Comparison of ENCODE assay signal across 16 cellular contexts in the genomic region with DNA sequence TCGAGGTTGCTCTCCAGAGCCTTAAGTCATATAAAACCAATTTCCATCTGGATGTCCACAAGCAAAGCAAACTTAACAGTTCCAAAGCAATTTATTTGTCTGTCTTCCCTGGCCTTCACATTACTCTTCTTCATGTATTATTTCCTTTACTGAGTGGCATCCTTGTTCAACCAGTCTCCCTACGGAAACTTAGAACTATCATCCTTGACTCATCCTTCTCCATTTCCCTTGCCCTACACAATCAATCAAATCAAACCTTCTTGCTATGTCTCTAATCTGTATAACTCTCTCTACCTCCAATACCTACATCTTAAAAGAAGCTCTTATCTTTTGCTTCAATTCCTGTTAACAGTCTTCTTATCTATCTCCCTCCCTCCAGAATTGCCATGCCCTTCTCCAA. TPM values are rescaled to one million over a fixed set of nuclear protein-coding genes. Genes with fewer than 3 reads are reported as not detected.
DNase-seq lines count a peak whose midpoint lies in the region; ATAC-seq, FAIRE-seq and TF ChIP-seq lines count a peak whose summit lies in the region.
"Had no signal": no experiment of that assay in that cellular context is flagged by ENCODE, and none has a peak within 500 bp of the region (broad histone marks: within the 10 kb centered on the region; RNA-seq: fewer than 3 reads in every experiment).

No MANE protein-coding gene starts in this region.

- no peak overlapping the region for H3K9ac ChIP-seq in IMR-90 (ENCODE audit: low read depth, low read length)

- FAIRE-seq in urothelium cell line (lab: Jason Lieb, UNC) = no peak

- H3K9me3 ChIP-seq in IMR-90 (ENCODE audit: control insufficient read depth, insufficient read depth, low read length) = no peaks in the 10 kb centered on the region
- no peaks in the 10 kb centered on the region for H3K9me3 ChIP-seq in right lobe of liver

- H4K8ac ChIP-seq in IMR-90 (ENCODE audit: low read depth in 2 of 2, low read length in 2 of 2) = no peak overlapping the region

- no peak overlapping the region for H3K18ac ChIP-seq in IMR-90 (ENCODE audit: low read depth, low read length)

- H3K4me1 Mint-ChIP-seq in central memory CD8-positive, alpha-beta T cell = peaks cover 65% of the 10 kb centered on the region
- peaks cover 43 to 62% (median 60%) of the 10 kb centered on the region in 3 donors for H3K4me1 Mint-ChIP-seq in naive B cell

- no peak for DNase-seq in IMR-90
- no peak for DNase-seq in central memory CD8-positive, alpha-beta T cell (ENCODE audit: low spot score in 2 of 2)
- no peak for DNase-seq in naive B cell
- DNase-seq in urothelium cell line (ENCODE audit: low spot score) = no peak
- no peak for DNase-seq in right lobe of liver
- no peak for DNase-seq in dermis blood vessel endothelial cell
- DNase-seq: activated CD4-positive, alpha-beta T cell treated with anti-CD3 and anti-CD28 coated beads for 1 hour; activated CD8-positive, alpha-beta memory T cell treated with anti-CD3 and anti-CD28 coated beads, Interleukin-2, amount 10 ng/mL, durations not matched to agents 7 days and 5 days; activated effector memory CD4-positive, alpha-beta T cell treated with Interleukin-2 at 50 U/mL for 16 hours; aorta; KG1; NCI-H1417 treated with DMSO at 0.1 percent for 48 hours; NCI-H2171 treated with DMSO at 0.1 percent for 48 hours; stimulated activated naive CD8-positive, alpha-beta T cell treated with anti-CD3 and anti-CD28 coated beads, Interleukin-15, amount 100 ng/mL, for 72 hours had no signal

- H3K36me3 ChIP-seq in ACC112 (ENCODE audit: insufficient read depth, low read length) = no peaks in the 10 kb centered on the region
- H3K36me3 ChIP-seq in IMR-90 (ENCODE audit: control insufficient read depth, insufficient read depth, low read length) = no peaks in the 10 kb centered on the region
- H3K36me3 ChIP-seq in right lobe of liver = no peaks in the 10 kb centered on the region

- intact Hi-C loops in IMR-90 (cut with micrococcal nuclease) (no loop called here), right lobe of liver (cut with DNase I) (no loop called here)

- H3K79me2 ChIP-seq in ACC112 (ENCODE audit: control insufficient read depth, insufficient read depth, low read length, unreplicated experiment) = peaks cover 77% of the 10 kb centered on the region

- H4K20me1 ChIP-seq in IMR-90 (ENCODE audit: insufficient read depth, low read length) = peaks cover 45% of the 10 kb centered on the region

- H2AK9ac ChIP-seq in IMR-90 (replicated peaks; ENCODE audit: low read depth, low read length, poor library complexity) = no peak overlapping the region

- no peak overlapping the region for H3K4me2 ChIP-seq in IMR-90 (ENCODE audit: low read depth, low read length)

- no peak overlapping the region for H2AFZ ChIP-seq in ACC112 (ENCODE audit: low read length, unreplicated experiment)
- H2AFZ ChIP-seq in IMR-90 (replicated peaks; ENCODE audit: low read length, poor library complexity) = no peak overlapping the region

- no peak overlapping the region for H3K4me3 Mint-ChIP-seq in central memory CD8-positive, alpha-beta T cell
- peak overlapping the region in 1 of 8 donors; percentile 3 for H3K4me3 Mint-ChIP-seq in naive B cell
- H3K4me3 Mint-ChIP-seq: activated CD8-positive, alpha-beta memory T cell treated with anti-CD3 and anti-CD28 coated beads, Interleukin-2, amount 10 ng/mL, durations not matched to agents 7 days and 5 days; stimulated activated naive CD8-positive, alpha-beta T cell treated with anti-CD3 and anti-CD28 coated beads, Interleukin-15, amount 100 ng/mL, for 72 hours had no signal

- H3K27me3 ChIP-seq in ACC112 (ENCODE audit: insufficient read depth, low read length) (no peaks in the 10 kb centered on the region), IMR-90 (ENCODE audit: control insufficient read depth, insufficient read depth, low read length) (no peaks in the 10 kb centered on the region), right lobe of liver (no peaks in the 10 kb centered on the region)

- peaks cover 27 to 65% of the 10 kb centered on the region in 2 experiments for H3K79me1 ChIP-seq in IMR-90 (ENCODE audit: low read depth in 1 of 2, low read length in 2 of 2)

- peak overlapping the region; percentile 1 for H3K27ac Mint-ChIP-seq in central memory CD8-positive, alpha-beta T cell (ENCODE audit: low read depth)
- peak overlapping the region in 4 of 6 donors; percentile 0 to 30 (median 6) for H3K27ac Mint-ChIP-seq in naive B cell
- H3K27ac Mint-ChIP-seq: activated CD8-positive, alpha-beta memory T cell treated with anti-CD3 and anti-CD28 coated beads, Interleukin-2, amount 10 ng/mL, durations not matched to agents 7 days and 5 days; stimulated activated naive CD8-positive, alpha-beta T cell treated with anti-CD3 and anti-CD28 coated beads, Interleukin-15, amount 100 ng/mL, for 72 hours had no signal

- no TSS peak for BruUV-seq in IMR-90 (replicated peaks; lab: Mats Ljungman, UMichigan)

- CTCF ChIA-PET in IMR-90 (lab: Yijun Ruan, JAX) = no interaction called here

- in situ Hi-C loops in IMR-90 (cut with MboI; ENCODE audit: low sequenced_read_pairs) = no loop called here

- no peaks in the 10 kb centered on the region for H3K27me3 Mint-ChIP-seq in central memory CD8-positive, alpha-beta T cell
- H3K27me3 Mint-ChIP-seq in naive B cell = no peaks in the 10 kb centered on the region
- H3K27me3 Mint-ChIP-seq: activated CD8-positive, alpha-beta memory T cell treated with anti-CD3 and anti-CD28 coated beads, Interleukin-2, amount 10 ng/mL, durations not matched to agents 7 days and 5 days; stimulated activated naive CD8-positive, alpha-beta T cell treated with anti-CD3 and anti-CD28 coated beads, Interleukin-15, amount 100 ng/mL, for 72 hours had no signal

- H3K14ac ChIP-seq in IMR-90 (replicated peaks; ENCODE audit: low read depth, low read length) = no peak overlapping the region

- dilution Hi-C loops in IMR-90 (cut with HindIII; ENCODE audit: low sequenced_read_pairs, unreplicated experiment) = no loop called here

- H2AK5ac ChIP-seq in IMR-90 (ENCODE audit: low read depth, low read length) = peak overlapping the region; percentile 33; the same call in 1 of the 2 replicates

- H3K4me1 ChIP-seq in ACC112 (ENCODE audit: control insufficient read depth, insufficient read depth, low read length, unreplicated experiment) (peaks cover 43% of the 10 kb centered on the region), IMR-90 (ENCODE audit: control insufficient read depth, insufficient read depth, low read length) (peaks cover 8% of the 10 kb centered on the region), right lobe of liver (peaks cover 0 to 42% (median 23%) of the 10 kb centered on the region in 4 donors)

- H3K9me1 ChIP-seq in IMR-90 (ENCODE audit: insufficient read depth, low read length) = peaks cover 6% of the 10 kb centered on the region

- H3K4me3 ChIP-seq in ACC112 (ENCODE audit: low read depth, low read length) = 0 out of 2 replicates have a peak overlapping the region, but pooled peaks have one; percentile 1
- no peak overlapping the region for H3K4me3 ChIP-seq in IMR-90 (ENCODE audit: insufficient read depth, low read depth, low read length)
- no peak overlapping the region for H3K4me3 ChIP-seq in right lobe of liver

- no peak for TF ChIP-seq POLR2A in IMR-90 (IDR thresholded peaks at IDR 0.05; ENCODE audit: low read depth, low read length)
- TF ChIP-seq POLR2A in right lobe of liver (IDR thresholded peaks at IDR 0.05) = no peak

- no peak overlapping the region for H2BK5ac ChIP-seq in IMR-90 (ENCODE audit: low read depth, low read length, poor library complexity, severe bottlenecking)

- H3K56ac ChIP-seq in IMR-90 (ENCODE audit: extremely low read depth, insufficient read depth, low read length) = no peak overlapping the region

- no peak overlapping the region for H4K91ac ChIP-seq in IMR-90 (ENCODE audit: insufficient read depth, low read depth, low read length)

- peak overlapping the region; percentile 99 for H3K27ac ChIP-seq in ACC112 (ENCODE audit: low read depth, low read length)
- H3K27ac ChIP-seq in IMR-90 (ENCODE audit: insufficient read depth, low read length) = no peak overlapping the region
- peak overlapping the region in 1 of 3 donors; percentile 6 for H3K27ac ChIP-seq in right lobe of liver

- H3K4ac ChIP-seq in IMR-90 (ENCODE audit: low read depth, low read length) = 0 out of 2 replicates have a peak overlapping the region, but pooled peaks have one; percentile 9

- no peak for TF ChIP-seq CTCF in IMR-90 (conservative IDR thresholded peaks at IDR 0.05; ENCODE audit: low read depth, low read length)
- TF ChIP-seq CTCF in right lobe of liver (IDR thresholded peaks at IDR 0.05) = no peak

- TF ChIP-seq RAD21 in IMR-90 (IDR thresholded peaks at IDR 0.05; ENCODE audit: low read length) = no peak

- no peak for ATAC-seq in IMR-90 (ENCODE audit: low read depth)
- ATAC-seq in central memory CD8-positive, alpha-beta T cell (replicated peaks; ENCODE audit: extremely low read depth, poor library complexity, severe bottlenecking) = no peak
- ATAC-seq in naive B cell (ENCODE audit: low read depth in 2 of 2) = no peak
- ATAC-seq in HG02623 (IDR thresholded peaks at IDR 0.05; ENCODE audit: unreplicated experiment) = no peak
- no peak for ATAC-seq in right lobe of liver
- ATAC-seq: activated CD8-positive, alpha-beta memory T cell treated with anti-CD3 and anti-CD28 coated beads, Interleukin-2, amount 10 ng/mL, durations not matched to agents 7 days and 5 days; stimulated activated naive CD8-positive, alpha-beta T cell treated with anti-CD3 and anti-CD28 coated beads, Interleukin-15, amount 100 ng/mL, for 72 hours had no signal

- no peak overlapping the region for H4K5ac ChIP-seq in IMR-90 (ENCODE audit: low read depth, low read length)

- H2BK20ac ChIP-seq in IMR-90 (ENCODE audit: low read depth, low read length) = 0 out of 2 replicates have a peak overlapping the region, but pooled peaks have one; percentile 25

- POLR2A ChIA-PET in IMR-90 (lab: Charles Lee; ENCODE audit: unreplicated experiment) = no interaction called here

- 86% methylated on average over 2 of the region's 2 CpGs; no CpG with 5 or more reads in 1 of the 2 experiments for WGBS in IMR-90 (ENCODE audit: extremely low coverage in 2 of 2, insufficient read length in 1 of 2), 2 experiments
- 95% methylated on average over 2 of the region's 2 CpGs for WGBS in right lobe of liver (ENCODE audit: insufficient coverage, low coverage, low lambda C conversion rate, missing lambda C conversion rate)

- H3K23ac ChIP-seq in IMR-90 (ENCODE audit: low read depth, low read length) = no peak overlapping the region

- H3K36me3 Mint-ChIP-seq in central memory CD8-positive, alpha-beta T cell (ENCODE audit: insufficient read depth) = no peaks in the 10 kb centered on the region
- no peaks in the 10 kb centered on the region for H3K36me3 Mint-ChIP-seq in naive B cell

- no peaks in the 10 kb centered on the region for H3K9me3 Mint-ChIP-seq in central memory CD8-positive, alpha-beta T cell
- no peaks in the 10 kb centered on the region for H3K9me3 Mint-ChIP-seq in naive B cell
- H3K9me3 Mint-ChIP-seq: stimulated activated naive CD8-positive, alpha-beta T cell treated with anti-CD3 and anti-CD28 coated beads, Interleukin-15, amount 100 ng/mL, for 72 hours had no signal

- H2BK15ac ChIP-seq in IMR-90 (ENCODE audit: low read depth, low read length) = no peak overlapping the region

- no peak overlapping the region for H2BK120ac ChIP-seq in IMR-90 (ENCODE audit: low read depth, low read length)

RNA-seq across cellular contexts. Expression of a gene that starts 25.4 kb away (rescaled TPM):
- total RNA-seq in IMR-90 (2012; rRNA removed) = 26.9 and 66.4 TPM in 2 replicates
- polyA plus RNA-seq in IMR-90 (2012; rRNA removed) = 18.1 and 25.7 TPM in 2 replicates
- 5.9 and 11.1 TPM in 2 replicates for polyA plus RNA-seq in IMR-90 (2012; cell fraction: cytosol; rRNA removed)
- 7.3 and 10.0 TPM in 2 replicates for polyA plus RNA-seq in IMR-90 (2012; cell fraction: nucleus; rRNA removed; ENCODE audit: low replicate concordance)
- 10 to 100 TPM; 16.4 to 30.6 (median 21.6) TPM for polyA plus RNA-seq in naive B cell (ENCODE audit: low read depth in 6 of 6)
- 10 to 100 TPM; 19.3 to 66.5 (median 38.9) TPM for total RNA-seq in right lobe of liver
- 125 and 129 TPM in 2 replicates for total RNA-seq in dermis blood vessel endothelial cell

RNA-seq across cellular contexts. Expression of a gene that starts 58.5 kb away (rescaled TPM):
- total RNA-seq in IMR-90 (2012; rRNA removed) (16.4 and 17.4 TPM in 2 replicates), right lobe of liver (1 to 10 TPM; 3.3 to 6.4 (median 4.8) TPM), dermis blood vessel endothelial cell (22.1 and 22.3 TPM in 2 replicates)
- polyA plus RNA-seq in IMR-90 (2012; rRNA removed) (6.5 and 7.5 TPM in 2 replicates), naive B cell (ENCODE audit: low read depth in 6 of 6) (10 to 100 TPM; 15.6 to 24.7 (median 19.3) TPM)
- polyA plus RNA-seq in IMR-90 (2012; cell fraction: cytosol; rRNA removed) = 5.7 and 6.5 TPM in 2 replicates
- polyA plus RNA-seq in IMR-90 (2012; cell fraction: nucleus; rRNA removed; ENCODE audit: low replicate concordance) = 5.5 and 10.2 TPM in 2 replicates

RNA-seq across cellular contexts. Expression of a gene that starts 59.0 kb away (rescaled TPM):
- total RNA-seq in IMR-90 (2012; rRNA removed) (11.5 and 15.3 TPM in 2 replicates), right lobe of liver (1 to 10 TPM; 5.7 to 7.8 (median 6.8) TPM), dermis blood vessel endothelial cell (25.4 and 25.6 TPM in 2 replicates)
- polyA plus RNA-seq in IMR-90 (2012; rRNA removed) (2.6 and 2.7 TPM in 2 replicates), naive B cell (ENCODE audit: low read depth in 6 of 6) (1 to 10 TPM; 3.2 to 6.0 (median 4.5) TPM)
- 1.5 and 1.8 TPM in 2 replicates for polyA plus RNA-seq in IMR-90 (2012; cell fraction: cytosol; rRNA removed)
- polyA plus RNA-seq in IMR-90 (2012; cell fraction: nucleus; rRNA removed; ENCODE audit: low replicate concordance) = 2.1 and 3.3 TPM in 2 replicates
